In the genomic region with DNA sequence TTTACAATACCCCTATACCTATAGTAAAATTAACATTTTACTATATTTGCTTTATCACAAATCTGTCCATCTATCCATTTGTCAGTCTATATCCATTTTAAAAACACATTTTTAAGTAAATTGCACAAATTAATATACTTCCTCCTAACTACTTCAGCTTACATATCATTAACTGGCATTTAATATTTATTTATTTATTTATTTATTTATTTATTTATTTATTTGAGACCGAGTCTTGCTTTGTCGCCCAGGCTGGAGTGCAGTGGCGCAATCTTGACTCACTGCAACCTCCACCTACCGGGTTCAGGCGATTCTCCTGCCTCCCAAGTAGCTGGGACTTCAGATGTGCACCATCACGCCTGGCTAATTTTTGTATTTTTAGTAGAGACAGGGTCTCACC, we compare ENCODE assay signal across 4 cellular contexts. TPM values are rescaled to one million over a fixed set of nuclear protein-coding genes. Genes with fewer than 3 reads are reported as not detected.
"Had no signal": no experiment of that assay in that cellular context is flagged by ENCODE, and none has a peak within 500 bp of the region (broad histone marks: within the 10 kb centered on the region; RNA-seq: fewer than 3 reads in every experiment).

No MANE protein-coding gene starts in this region.

RNA-seq across cellular contexts. Expression of gene KIF4A, which starts 33.7 kb away (rescaled TPM):
- polyA plus RNA-seq: IgD-negative memory B cell had no signal

RNA-seq across cellular contexts. Expression of gene RAB41, which starts 41.7 kb away (rescaled TPM):
- polyA plus RNA-seq: HepG2, IgD-negative memory B cell, IMR-90 had no signal

RNA-seq across cellular contexts. Expression of gene ARR3, which starts 55.5 kb away (rescaled TPM):
- polyA plus RNA-seq: HepG2, IgD-negative memory B cell, IMR-90, K562 had no signal
